In the genomic region with DNA sequence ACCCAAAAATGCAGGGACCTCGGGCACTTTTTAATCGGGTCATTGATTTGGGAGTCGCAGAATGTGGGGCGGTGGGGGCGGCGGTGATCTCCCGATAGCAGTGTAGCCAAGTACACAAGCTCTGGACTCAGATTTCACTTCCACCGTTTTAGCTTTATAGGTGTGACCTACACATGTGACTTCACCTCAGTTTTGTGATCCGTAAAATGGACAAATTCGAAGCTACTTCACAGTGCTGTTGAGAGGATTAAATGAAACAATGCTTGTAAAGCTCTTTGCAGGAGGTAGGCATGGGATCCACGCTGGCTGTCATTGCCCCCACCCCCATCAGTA, we compare ENCODE assay signal across 1 cellular context.
TF ChIP-seq lines count a peak whose summit lies in the region.

No MANE protein-coding gene starts in this region.

TF ChIP-seq in GM12878, 131 proteins besides CTCF, POLR2A, EP300 and RAD21:
- TF ChIP-seq, protein P1, sequence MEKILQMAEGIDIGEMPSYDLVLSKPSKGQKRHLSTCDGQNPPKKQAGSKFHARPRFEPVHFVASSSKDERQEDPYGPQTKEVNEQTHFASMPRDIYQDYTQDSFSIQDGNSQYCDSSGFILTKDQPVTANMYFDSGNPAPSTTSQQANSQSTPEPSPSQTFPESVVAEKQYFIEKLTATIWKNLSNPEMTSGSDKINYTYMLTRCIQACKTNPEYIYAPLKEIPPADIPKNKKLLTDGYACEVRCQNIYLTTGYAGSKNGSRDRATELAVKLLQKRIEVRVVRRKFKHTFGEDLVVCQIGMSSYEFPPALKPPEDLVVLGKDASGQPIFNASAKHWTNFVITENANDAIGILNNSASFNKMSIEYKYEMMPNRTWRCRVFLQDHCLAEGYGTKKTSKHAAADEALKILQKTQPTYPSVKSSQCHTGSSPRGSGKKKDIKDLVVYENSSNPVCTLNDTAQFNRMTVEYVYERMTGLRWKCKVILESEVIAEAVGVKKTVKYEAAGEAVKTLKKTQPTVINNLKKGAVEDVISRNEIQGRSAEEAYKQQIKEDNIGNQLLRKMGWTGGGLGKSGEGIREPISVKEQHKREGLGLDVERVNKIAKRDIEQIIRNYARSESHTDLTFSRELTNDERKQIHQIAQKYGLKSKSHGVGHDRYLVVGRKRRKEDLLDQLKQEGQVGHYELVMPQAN (conservative IDR thresholded peaks at IDR 0.05): no peak
- peak; percentile 32; the same call in 1 of the 2 replicates for TF ChIP-seq MXI1 (IDR thresholded peaks at IDR 0.05; ENCODE audit: low read depth, low read length)
- TF ChIP-seq, protein P2, sequence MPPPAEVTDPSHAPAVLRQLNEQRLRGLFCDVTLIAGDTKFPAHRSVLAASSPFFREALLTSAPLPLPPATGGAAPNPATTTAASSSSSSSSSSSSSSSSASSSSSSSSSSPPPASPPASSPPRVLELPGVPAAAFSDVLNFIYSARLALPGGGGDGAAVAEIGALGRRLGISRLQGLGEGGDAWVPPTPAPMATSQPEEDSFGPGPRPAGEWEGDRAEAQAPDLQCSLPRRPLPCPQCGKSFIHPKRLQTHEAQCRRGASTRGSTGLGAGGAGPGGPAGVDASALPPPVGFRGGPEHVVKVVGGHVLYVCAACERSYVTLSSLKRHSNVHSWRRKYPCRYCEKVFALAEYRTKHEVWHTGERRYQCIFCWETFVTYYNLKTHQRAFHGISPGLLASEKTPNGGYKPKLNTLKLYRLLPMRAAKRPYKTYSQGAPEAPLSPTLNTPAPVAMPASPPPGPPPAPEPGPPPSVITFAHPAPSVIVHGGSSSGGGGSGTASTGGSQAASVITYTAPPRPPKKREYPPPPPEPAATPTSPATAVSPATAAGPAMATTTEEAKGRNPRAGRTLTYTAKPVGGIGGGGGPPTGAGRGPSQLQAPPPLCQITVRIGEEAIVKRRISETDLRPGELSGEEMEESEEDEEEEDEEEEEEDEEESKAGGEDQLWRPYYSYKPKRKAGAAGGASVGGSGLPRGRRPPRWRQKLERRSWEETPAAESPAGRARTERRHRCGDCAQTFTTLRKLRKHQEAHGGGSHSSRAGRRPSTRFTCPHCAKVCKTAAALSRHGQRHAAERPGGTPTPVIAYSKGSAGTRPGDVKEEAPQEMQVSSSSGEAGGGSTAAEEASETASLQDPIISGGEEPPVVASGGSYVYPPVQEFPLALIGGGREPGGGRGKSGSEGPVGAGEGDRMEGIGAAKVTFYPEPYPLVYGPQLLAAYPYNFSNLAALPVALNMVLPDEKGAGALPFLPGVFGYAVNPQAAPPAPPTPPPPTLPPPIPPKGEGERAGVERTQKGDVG (CRISPR knock-in tag; IDR thresholded peaks at IDR 0.05): no peak
- peak; percentile 78; the same call in 1 of the 2 replicates for TF ChIP-seq ZNF217 (IDR thresholded peaks at IDR 0.05)
- TF ChIP-seq RCOR1 (conservative IDR thresholded peaks at IDR 0.05; ENCODE audit: low read depth, low read length): 0 out of 2 replicates have a peak, but pooled peaks have one; percentile 41
- TF ChIP-seq BHLHE40 (IDR thresholded peaks at IDR 0.05; ENCODE audit: borderline replicate concordance in 1 of 2, low read depth in 2 of 2, low read length in 1 of 2): peak in 1 of 2 experiments; percentile 7; a peak in 1 of 4 replicates
- TF ChIP-seq RAD51 (IDR thresholded peaks at IDR 0.05): peak; percentile 67
